15 cellular contexts compared by ENCODE assay signal in genomic region chr3:172646439-172647015, GRCh38.
A peak's percentile ranks its signal among the peaks of the same experiment; 100 is the strongest.
DNase-seq lines count a peak whose midpoint lies in the region; ATAC-seq and TF ChIP-seq lines count a peak whose summit lies in the region.
"Had no signal": no experiment of that assay in that cellular context is flagged by ENCODE, and none has a peak within 500 bp of the region (broad histone marks: within the 10 kb centered on the region; RNA-seq: fewer than 3 reads in every experiment).

No MANE protein-coding gene starts in this region.

- ATAC-seq in HG03442 (IDR thresholded peaks at IDR 0.05; ENCODE audit: unreplicated experiment) (no peak), GM19324 (IDR thresholded peaks at IDR 0.05; ENCODE audit: low FRiP score, unreplicated experiment) (no peak)
- ATAC-seq: activated CD8-positive, alpha-beta memory T cell treated with anti-CD3 and anti-CD28 coated beads, Interleukin-2, amount 10 ng/mL, durations not matched to agents 7 days and 5 days; left lung had no signal

- no peak overlapping the region for H3K4me3 ChIP-seq in retinal pigment epithelial cell (ENCODE audit: low read length)
- H3K4me3 ChIP-seq: left lung had no signal

- TF ChIP-seq CTCF in retinal pigment epithelial cell (conservative IDR thresholded peaks at IDR 0.05; ENCODE audit: low read depth, low read length), result no peak

- peak; percentile 12 for DNase-seq in DMS53 (lab: John Stamatoyannopoulos, UW)
- DNase-seq in DMS53 treated with DMSO at 0.1 percent for 48 hours (lab: John Stamatoyannopoulos, UW; ENCODE audit: unreplicated experiment), result no peak
- peak; percentile 86 for DNase-seq in NCI-H2171 treated with DMSO at 0.1 percent for 48 hours (lab: John Stamatoyannopoulos, UW)
- peak; percentile 53 for DNase-seq in cerebellar cortex (ENCODE audit: low spot score)
- DNase-seq in retinal pigment epithelial cell (ENCODE audit: low read depth), result peak; percentile 77
- no peak for DNase-seq in NCI-H1417 treated with DMSO at 0.1 percent for 48 hours (lab: John Stamatoyannopoulos, UW)
- DNase-seq: 8988T; activated CD8-positive, alpha-beta memory T cell treated with anti-CD3 and anti-CD28 coated beads, Interleukin-2, amount 10 ng/mL, durations not matched to agents 7 days and 5 days; anterior cingulate cortex; GF-D8; left lung; NCI-H526; T-helper 1 cell had no signal

Comparison
In these comparisons a context has a peak if more than half of its experiments do, and no peak if none do; other contexts are left out.
1. DNase-seq: peak in DMS53 (single experiment), NCI-H2171 treated with DMSO at 0.1 percent for 48 hours (single experiment), cerebellar cortex (single experiment) and retinal pigment epithelial cell (single experiment); none in DMS53 treated with DMSO at 0.1 percent for 48 hours (single experiment) and NCI-H1417 treated with DMSO at 0.1 percent for 48 hours (single experiment).